Comparison of ENCODE assay signal across 8 cellular contexts in the genomic region with DNA sequence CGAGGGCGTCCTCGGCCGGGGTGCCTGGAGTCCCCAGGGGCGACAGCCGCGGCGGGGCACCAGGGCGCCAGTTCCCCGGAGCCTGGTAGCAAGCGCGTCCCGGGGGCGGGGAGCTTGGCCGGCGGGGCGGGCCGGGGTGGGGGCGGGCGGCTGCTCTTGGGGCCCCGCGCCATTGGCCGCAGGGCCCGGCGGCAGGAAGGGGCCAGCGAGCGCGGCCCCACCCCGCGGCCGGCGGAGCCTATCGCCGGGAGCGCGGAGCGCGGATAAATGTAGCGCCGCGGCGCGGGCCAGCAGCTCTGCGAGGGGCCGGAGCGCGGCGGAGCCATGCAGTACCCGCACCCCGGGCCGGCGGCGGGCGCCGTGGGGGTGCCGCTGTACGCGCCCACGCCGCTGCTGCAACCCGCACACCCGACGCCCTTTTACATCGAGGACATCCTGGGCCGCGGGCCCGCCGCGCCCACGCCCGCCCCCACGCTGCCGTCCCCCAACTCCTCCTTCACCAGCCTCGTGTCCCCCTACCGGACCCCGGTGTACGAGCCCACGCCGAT. TPM values are rescaled to one million over a fixed set of nuclear protein-coding genes. Genes with fewer than 3 reads are reported as not detected.
DNase-seq lines count a peak whose midpoint lies in the region; ATAC-seq, FAIRE-seq and TF ChIP-seq lines count a peak whose summit lies in the region.

A gene (plus strand): TSS at position 293 of the 548 bp plus-strand sequence. CDS start 32 bp downstream, at position 325.

- TF ChIP-seq POLR2A in GM12892 (IDR thresholded peaks at IDR 0.05; ENCODE audit: low read depth, low read length) (peak; percentile 49; the same call in 1 of the 2 replicates), body of pancreas (IDR thresholded peaks at IDR 0.05) (peak; percentile 42 to 77 (median 64)), sigmoid colon (IDR thresholded peaks at IDR 0.05) (no peak)

- H3K27me3 ChIP-seq in AG04450 (ENCODE audit: control insufficient read depth, insufficient read depth, low read length) (no peaks in the 10 kb centered on the region), body of pancreas (no peaks in the 10 kb centered on the region), sigmoid colon (peaks cover 0 to 27% (median 2%) of the 10 kb centered on the region in 3 donors)

- DNase-seq in AG04450 (ENCODE audit: low read depth, low spot score) = no peak
- peak; percentile 55 for DNase-seq in GM12892 (ENCODE audit: insufficient read length)
- DNase-seq in RWPE1 (ENCODE audit: low spot score) = peak; percentile 72
- peak; percentile 66 to 82 (median 74) for DNase-seq in body of pancreas
- peak; percentile 77 for DNase-seq in sigmoid colon
- no peak for DNase-seq in NCI-H1105 treated with DMSO at 0.1 percent for 48 hours (lab: John Stamatoyannopoulos, UW)

- no peak for TF ChIP-seq EP300 in sigmoid colon (IDR thresholded peaks at IDR 0.05)

- ATAC-seq in HG03280 (IDR thresholded peaks at IDR 0.05; ENCODE audit: unreplicated experiment) = peak; percentile 53
- peak; percentile 90 for ATAC-seq in body of pancreas

- CTCF ChIA-PET in AG04450 (lab: Charles Lee) (interaction anchor here (0.6 kb wide), 2 partner anchors 660 to 767 kb away, joined by 3 to 6 read pairs; no protein-coding TSS in a partner anchor), RWPE1 (lab: Yijun Ruan, JAX) (no interaction called here)

- no peaks in the 10 kb centered on the region for H3K36me3 ChIP-seq in body of pancreas (replicated peaks in 1 of 2; ENCODE audit: insufficient read depth in 1 of 2, low read depth in 2 of 2)
- H3K36me3 ChIP-seq in sigmoid colon = no peaks in the 10 kb centered on the region

- no peak for FAIRE-seq in GM12892 (lab: Jason Lieb, UNC)

- WGBS in body of pancreas, 2 donors = 1% methylated on average over 62 of the region's 79 CpGs; no CpG with 5 or more reads in 1 of the 2 donors
- 1 to 2% methylated on average over 79 of the region's 79 CpGs for WGBS in sigmoid colon, 2 donors

- intact Hi-C loops in body of pancreas (cut with DNase I) = no loop called here
- intact Hi-C loops in sigmoid colon (cut with DNase I) = loop anchor here (2.0 to 10.0 kb wide), 3 partner anchors 67 to 175 kb away; no protein-coding TSS in a partner anchor

- H3K27ac ChIP-seq in AG04450 (ENCODE audit: low read depth, low read length) = peak within 1 kb of the TSS; percentile 68
- H3K27ac ChIP-seq in RWPE1 = peak within 1 kb of the TSS; percentile 21; the same call in 1 of the 2 replicates
- H3K27ac ChIP-seq in body of pancreas = peak within 1 kb of the TSS; percentile 77 to 92 (median 88)
- H3K27ac ChIP-seq in sigmoid colon = peak within 1 kb of the TSS; percentile 79 to 92 (median 86)

- TF ChIP-seq CTCF in AG04450 (IDR thresholded peaks at IDR 0.05; ENCODE audit: low read depth, low read length) (0 out of 2 replicates have a peak, but pooled peaks have one; percentile 4), RWPE1 (conservative IDR thresholded peaks at IDR 0.05; ENCODE audit: low read depth) (no peak), body of pancreas (IDR thresholded peaks at IDR 0.05) (peak in 1 of 7 experiments; percentile 4), sigmoid colon (IDR thresholded peaks at IDR 0.05) (no peak)

- H3K4me1 ChIP-seq in body of pancreas = peaks cover 26% of the 10 kb centered on the region
- peaks cover 0 to 34% (median 15%) of the 10 kb centered on the region in 4 donors for H3K4me1 ChIP-seq in sigmoid colon

- H3K9me3 ChIP-seq in AG04450 (ENCODE audit: control insufficient read depth, insufficient read depth, low read length) (peaks cover 16% of the 10 kb centered on the region), body of pancreas (no peaks in the 10 kb centered on the region), sigmoid colon (peaks cover 0 to 6% (median 2%) of the 10 kb centered on the region in 4 donors)

- POLR2A ChIA-PET in AG04450 (lab: Yijun Ruan, JAX) (interaction anchor here (0.5 to 1.6 kb wide), 11 partner anchors 9 to 1598 kb away, joined by 3 to 18 read pairs (median 4); a partner anchor contains a TSS), RWPE1 (lab: Yijun Ruan, JAX; ENCODE audit: low non-redundant PET) (interaction anchor here (0.6 kb wide), 1 partner anchor 38 kb away, joined by 3 read pairs; no protein-coding TSS in a partner anchor)

- H3K4me3 ChIP-seq in AG04450 (ENCODE audit: low read depth, low read length) = peak within 1 kb of the TSS; percentile 77
- peak within 1 kb of the TSS; percentile 74 to 94 for H3K4me3 ChIP-seq in body of pancreas
- peak within 1 kb of the TSS; percentile 37 for H3K4me3 ChIP-seq in iPS-11a (ENCODE audit: low read depth, low read length)
- peak within 1 kb of the TSS; percentile 73 to 81 (median 76) for H3K4me3 ChIP-seq in sigmoid colon

RNA-seq across cellular contexts. Expression of the gene that starts here (rescaled TPM):
- polyA plus RNA-seq in AG04450 (2011; rRNA removed) (13.6 and 14.0 TPM in 2 replicates), sigmoid colon (10 to 100 TPM in 1 of 3 donors, 1 to 10 TPM in 2; 2.8 to 13.2 (median 6.6) TPM)
- 6.5 and 6.6 TPM in 2 replicates for polyA minus RNA-seq in AG04450 (2011; rRNA and poly(A)+ RNA removed)
- polyA plus RNA-seq in GM12892 (2012; ENCODE audit: missing spikeins) = 3.9 TPM
- total RNA-seq in body of pancreas (10 to 100 TPM; 33.5 to 37.9 TPM), sigmoid colon (1 to 10 TPM; 3.5 to 8.9 (median 6.6) TPM)

Comparison
In these comparisons a context has a peak if more than half of its experiments do, and no peak if none do; other contexts are left out.
1. DNase-seq: peak in GM12892 (single experiment), RWPE1 (single experiment), body of pancreas (4 of 4) and sigmoid colon (single experiment); none in AG04450 (single experiment) and NCI-H1105 treated with DMSO at 0.1 percent for 48 hours (single experiment).
2. H3K27ac ChIP-seq: peak in every context shown above with its lines; median percentile 88 in body of pancreas; 86 in sigmoid colon; 68 in AG04450; 21 in RWPE1.
3. POLR2A ChIP-seq: peak in GM12892 (single experiment) and body of pancreas (3 of 3); none in sigmoid colon (0 of 2).
4. Peak in every context shown above with its lines, with median percentiles within 50 percentile points of each other: H3K4me3 ChIP-seq.